In genomic region chr18:37861981-37862380, GRCh38 we compare ENCODE assay signal across 6 cellular contexts.
"Had no signal": no experiment of that assay in that cellular context is flagged by ENCODE, and none has a peak within 500 bp of the region (broad histone marks: within the 10 kb centered on the region; RNA-seq: fewer than 3 reads in every experiment).

No MANE protein-coding gene starts in this region.

- H3K4me3 Mint-ChIP-seq: IgD-negative memory B cell had no signal

- H3K4me3 ChIP-seq: K562 had no signal

- H3K4me1 Mint-ChIP-seq: IgD-negative memory B cell had no signal

- H3K27ac ChIP-seq: HL-60 had no signal

- ATAC-seq: HepG2, K562 had no signal

- H3K36me3 Mint-ChIP-seq: IgD-negative memory B cell had no signal

- H3K27me3 Mint-ChIP-seq: IgD-negative memory B cell had no signal

- DNase-seq: IMR-90, KBM-7 had no signal
